Comparison of ENCODE assay signal across 11 cellular contexts in genomic region chr1:111214086-111214801, GRCh38. TPM values are rescaled to one million over a fixed set of nuclear protein-coding genes. Genes with fewer than 3 reads are reported as not detected.
DNase-seq lines count a peak whose midpoint lies in the region; ATAC-seq, FAIRE-seq and TF ChIP-seq lines count a peak whose summit lies in the region.
"Had no signal": no experiment of that assay in that cellular context is flagged by ENCODE, and none has a peak within 500 bp of the region (broad histone marks: within the 10 kb centered on the region; RNA-seq: fewer than 3 reads in every experiment).

No MANE protein-coding gene starts in this region.

- peaks cover 13% of the 10 kb centered on the region for H3K79me2 ChIP-seq in GM12878 (ENCODE audit: control insufficient read depth, insufficient read depth, low read length)

- H3K9ac ChIP-seq in GM12878 (ENCODE audit: control insufficient read depth, insufficient read depth, low read length), result peak overlapping the region; percentile 88

- H3K4me3 ChIP-seq in GM12878, result no peak overlapping the region
- H3K4me3 ChIP-seq: vagina had no signal

- H3K27ac Mint-ChIP-seq in activated naive CD4-positive, alpha-beta T cell treated with anti-CD3 and anti-CD28 coated beads for 36 hours, result peak overlapping the region; percentile 99
- peak overlapping the region; percentile 86 for H3K27ac Mint-ChIP-seq in stimulated activated memory B cell treated with anti-CD40 and anti-IgM and Interleukin-4, amounts not matched to agents 10 μg/mL and 1 μg/mL and 100 μg/mL, for 72 hours

- H3K27me3 ChIP-seq in GM12878 (replicated peaks in 1 of 2; ENCODE audit: control insufficient read depth in 2 of 2, insufficient read depth in 2 of 2, low read length in 1 of 2), result no peaks in the 10 kb centered on the region
- H3K27me3 ChIP-seq: vagina had no signal

- peak overlapping the region; percentile 68 for H3K4me2 ChIP-seq in GM12878 (ENCODE audit: control insufficient read depth, insufficient read depth)

- no peaks in the 10 kb centered on the region for H3K36me3 Mint-ChIP-seq in activated naive CD4-positive, alpha-beta T cell treated with anti-CD3 and anti-CD28 coated beads for 36 hours (ENCODE audit: low read depth)
- H3K36me3 Mint-ChIP-seq in stimulated activated memory B cell treated with anti-CD40 and anti-IgM and Interleukin-4, amounts not matched to agents 10 μg/mL and 1 μg/mL and 100 μg/mL, for 72 hours, result no peaks in the 10 kb centered on the region

- ATAC-seq in GM12878 (peak; percentile 23), HG02970 (IDR thresholded peaks at IDR 0.05; ENCODE audit: low FRiP score, unreplicated experiment) (no peak)
- peak; percentile 22 for ATAC-seq in stimulated activated memory B cell treated with anti-CD40 and anti-IgM and Interleukin-4, amounts not matched to agents 10 μg/mL and 1 μg/mL and 100 μg/mL, for 72 hours

- H4K20me1 ChIP-seq in GM12878 (ENCODE audit: control insufficient read depth, insufficient read depth), result no peaks in the 10 kb centered on the region

- 4% methylated on average over 6 of the region's 6 CpGs for WGBS in GM12878 (ENCODE audit: insufficient coverage, insufficient replicate concordance, low lambda C conversion rate, missing lambda C conversion rate)

- no peaks in the 10 kb centered on the region for H3K36me3 ChIP-seq in GM12878 (ENCODE audit: control insufficient read depth in 2 of 2, insufficient read depth in 2 of 2, low read length in 1 of 2)
- H3K36me3 ChIP-seq: vagina had no signal

- H2AFZ ChIP-seq in GM12878 (ENCODE audit: control insufficient read depth, low read depth, low read length), result no peak overlapping the region

- SMC1A ChIA-PET in GM12878 (lab: Charles Lee; ENCODE audit: uncharacterized antibody, unreplicated experiment), result interaction anchor here (0.7 to 12.4 kb wide), 15 partner anchors 6 to 384 kb away, joined by 3 to 284 read pairs (median 8); partner anchors contain the start of genes CEPT1, DENND2D and DRAM2

- no peaks in the 10 kb centered on the region for H3K9me3 Mint-ChIP-seq in activated naive CD4-positive, alpha-beta T cell treated with anti-CD3 and anti-CD28 coated beads for 36 hours
- H3K9me3 Mint-ChIP-seq in stimulated activated memory B cell treated with anti-CD40 and anti-IgM and Interleukin-4, amounts not matched to agents 10 μg/mL and 1 μg/mL and 100 μg/mL, for 72 hours, result no peaks in the 10 kb centered on the region

- H3K27ac ChIP-seq in GM12878 (ENCODE audit: control insufficient read depth, insufficient read depth), result peak overlapping the region; percentile 100
- H3K27ac ChIP-seq: vagina had no signal

- H3K4me1 ChIP-seq in GM12878 (ENCODE audit: control insufficient read depth, insufficient read depth, low read length), result peaks cover 62% of the 10 kb centered on the region
- H3K4me1 ChIP-seq: vagina had no signal

- peaks cover 82% of the 10 kb centered on the region for H3K4me1 Mint-ChIP-seq in activated naive CD4-positive, alpha-beta T cell treated with anti-CD3 and anti-CD28 coated beads for 36 hours (ENCODE audit: low read depth)
- H3K4me1 Mint-ChIP-seq in stimulated activated memory B cell treated with anti-CD40 and anti-IgM and Interleukin-4, amounts not matched to agents 10 μg/mL and 1 μg/mL and 100 μg/mL, for 72 hours, result peaks cover 76% of the 10 kb centered on the region

- POLR2A ChIA-PET in GM12878 (lab: Charles Lee), result interaction anchor here (0.7 to 8.8 kb wide), 9 partner anchors 9 to 388 kb away, joined by 4 to 371 read pairs (median 6); partner anchors contain the start of genes CEPT1, DENND2D and DRAM2

- TF ChIP-seq EP300 in GM12878 (IDR thresholded peaks at IDR 0.05; ENCODE audit: borderline replicate concordance in 1 of 2, control insufficient read depth in 1 of 2, low read depth in 2 of 2, low read length in 2 of 2), result no peak

- BruUV-seq in GM12878 (replicated peaks; lab: Mats Ljungman, UMichigan), result no TSS peak

- no peak for TF ChIP-seq CTCF in GM12878 (IDR thresholded peaks at IDR 0.05 in 2 of 3, conservative IDR thresholded peaks at IDR 0.05 in 1 of 3; ENCODE audit: control insufficient read depth in 2 of 3, extremely low read depth in 1 of 3, insufficient read depth in 1 of 3, low read depth in 3 of 3, low read length in 3 of 3)

- H3K9me3 ChIP-seq in GM12878 (replicated peaks; ENCODE audit: control insufficient read depth, insufficient read depth, low read length), result no peaks in the 10 kb centered on the region
- H3K9me3 ChIP-seq: vagina had no signal

- peak overlapping the region; percentile 75 for H3K4me3 Mint-ChIP-seq in activated naive CD4-positive, alpha-beta T cell treated with anti-CD3 and anti-CD28 coated beads for 36 hours
- H3K4me3 Mint-ChIP-seq in stimulated activated memory B cell treated with anti-CD40 and anti-IgM and Interleukin-4, amounts not matched to agents 10 μg/mL and 1 μg/mL and 100 μg/mL, for 72 hours, result peak overlapping the region; percentile 46

- RAD21 ChIA-PET in GM12878 (lab: Charles Lee; ENCODE audit: unreplicated experiment), result interaction anchor here (0.7 to 9.9 kb wide), 13 partner anchors 8 to 379 kb away, joined by 3 to 542 read pairs (median 5); partner anchors contain the start of genes CD53, CEPT1, DENND2D and DRAM2

- TF ChIP-seq POLR2A in GM12878 (IDR thresholded peaks at IDR 0.05; ENCODE audit: low read depth, low read length), result no peak

- in situ Hi-C loops in GM12878 (cut with MboI), result no loop called here

- 0 out of 2 replicates have a peak, but pooled peaks have one; percentile 1 for TF ChIP-seq RAD21 in GM12878 (IDR thresholded peaks at IDR 0.05; ENCODE audit: insufficient read depth, low read depth, low read length)

- intact Hi-C loops in activated naive CD4-positive, alpha-beta T cell treated with anti-CD3 and anti-CD28 coated beads for 36 hours (cut with micrococcal nuclease), result loop anchor here (1.0 kb wide), 1 partner anchor 10 kb away; no protein-coding TSS in a partner anchor
- intact Hi-C loops in GM12878 (cut with micrococcal nuclease; ENCODE audit: unreplicated experiment), result no loop called here

- no peak for FAIRE-seq in GM12878 (lab: Jason Lieb, UNC)

- H3K27me3 Mint-ChIP-seq in activated naive CD4-positive, alpha-beta T cell treated with anti-CD3 and anti-CD28 coated beads for 36 hours (ENCODE audit: low read depth), result no peaks in the 10 kb centered on the region
- no peaks in the 10 kb centered on the region for H3K27me3 Mint-ChIP-seq in stimulated activated memory B cell treated with anti-CD40 and anti-IgM and Interleukin-4, amounts not matched to agents 10 μg/mL and 1 μg/mL and 100 μg/mL, for 72 hours

- peak; percentile 58 for DNase-seq in activated naive CD4-positive, alpha-beta T cell treated with anti-CD3 and anti-CD28 coated beads for 36 hours
- DNase-seq in activated naive CD4-positive, alpha-beta T cell treated with anti-CD3 and anti-CD28 coated beads, Interleukin-2, amount 50 U/mL, for 16 hours, result no peak
- DNase-seq in NCI-H69 (lab: John Stamatoyannopoulos, UW), result peak; percentile 6
- peak; percentile 81 for DNase-seq in GM12878 (ENCODE audit: low read depth, low spot score)
- DNase-seq in NCI-H226, result no peak
- DNase-seq in DMS153 treated with DMSO at 0.1 percent for 48 hours (lab: John Stamatoyannopoulos, UW; ENCODE audit: unreplicated experiment), result no peak
- DNase-seq: aorta, foreskin fibroblast had no signal

- CTCF ChIA-PET in activated naive CD4-positive, alpha-beta T cell treated with anti-CD3 and anti-CD28 coated beads for 36 hours (lab: Charles Lee), result interaction anchor here (0.6 to 10.6 kb wide), 6 partner anchors 9 to 74 kb away, joined by 3 to 234 read pairs (median 4); partner anchors contain the start of genes CEPT1, DENND2D and DRAM2
- CTCF ChIA-PET in GM12878 (lab: Yijun Ruan, JAX), result interaction anchor here (0.7 to 8.9 kb wide), 9 partner anchors 8 to 1006 kb away, joined by 3 to 239 read pairs (median 3); partner anchors contain the start of gene DENND2D

TF ChIP-seq in GM12878, 131 proteins besides CTCF, POLR2A, EP300 and RAD21 (continues in another document):
- TF ChIP-seq ESRRA (IDR thresholded peaks at IDR 0.05; ENCODE audit: low read length), result no peak

RNA-seq across cellular contexts. Expression of gene CHI3L2, which starts 13.3 kb away (rescaled TPM):
- 1 to 10 TPM; 5.3 to 5.5 TPM for total RNA-seq in activated naive CD4-positive, alpha-beta T cell treated with anti-CD3 and anti-CD28 coated beads for 36 hours
- 87.3 and 102 TPM in 2 replicates for total RNA-seq in GM12878 (2013; cell fraction: nucleolus; rRNA removed)
- total RNA-seq in GM12878 (2014; rRNA removed) (92.1 and 115 TPM in 2 replicates), GM12878 (2014; rRNA removed; fragmentation: Illumina TruSeq; extraction: Trizol) (88.8 and 105 TPM in 2 replicates), GM12878 (2021) (72.1 and 95.0 TPM in 2 replicates)
- 120 TPM for polyA plus RNA-seq in GM12878 (2011; ENCODE audit: low read depth)
- polyA plus RNA-seq in GM12878 (2011; rRNA removed) (508 and 715 TPM in 2 replicates), GM12878 (2014; fragmentation: Illumina TruSeq; extraction: Trizol) (124 and 170 TPM in 2 replicates), GM12878 (2014; fragmentation: Nextera tagmentation; extraction: Ambion mirVana) (100 to 1,000 TPM; 151 to 216 TPM), GM12878 (2014; rRNA removed) (73.5 and 105 TPM in 2 replicates), GM12878 (2016; fragmentation: Nextera tagmentation; extraction: Ambion mirVana) (10 to 100 TPM; 37.1 to 39.3 TPM)
- 197 and 261 TPM in 2 replicates for polyA plus RNA-seq in GM12878 (2011; cell fraction: cytosol; rRNA removed)
- 117 and 171 TPM in 2 replicates for polyA plus RNA-seq in GM12878 (2011; cell fraction: nucleus; rRNA removed)
- 69.1 and 111 TPM in 2 replicates for polyA plus RNA-seq in GM12878 (2012)
- polyA minus RNA-seq in GM12878 (2011; rRNA and poly(A)+ RNA removed), result 176 and 187 TPM in 2 replicates
- polyA minus RNA-seq in GM12878 (2011; cell fraction: cytosol; rRNA and poly(A)+ RNA removed), result 36.6 and 47.4 TPM in 2 replicates
- polyA minus RNA-seq in GM12878 (2011; cell fraction: nucleus; rRNA and poly(A)+ RNA removed), result 123 and 150 TPM in 2 replicates

RNA-seq across cellular contexts. Expression of gene DENND2D, which starts 13.8 kb away (rescaled TPM):
- 100 to 1,000 TPM; 210 to 213 TPM for total RNA-seq in activated naive CD4-positive, alpha-beta T cell treated with anti-CD3 and anti-CD28 coated beads for 36 hours
- total RNA-seq in GM12878 (2013; cell fraction: nucleolus; rRNA removed), result 483 and 497 TPM in 2 replicates
- total RNA-seq in GM12878 (2014; rRNA removed) (164 and 170 TPM in 2 replicates), GM12878 (2014; rRNA removed; fragmentation: Illumina TruSeq; extraction: Trizol) (187 and 196 TPM in 2 replicates), GM12878 (2021) (164 and 166 TPM in 2 replicates)
- 73.7 TPM for polyA plus RNA-seq in GM12878 (2011; ENCODE audit: low read depth)
- polyA plus RNA-seq in GM12878 (2011; rRNA removed) (299 and 375 TPM in 2 replicates), GM12878 (2014; fragmentation: Illumina TruSeq; extraction: Trizol) (193 and 221 TPM in 2 replicates), GM12878 (2014; fragmentation: Nextera tagmentation; extraction: Ambion mirVana) (100 to 1,000 TPM; 149 to 200 TPM), GM12878 (2014; rRNA removed) (149 and 157 TPM in 2 replicates), GM12878 (2016; fragmentation: Nextera tagmentation; extraction: Ambion mirVana) (100 to 1,000 TPM; 162 to 179 TPM)
- 278 and 313 TPM in 2 replicates for polyA plus RNA-seq in GM12878 (2011; cell fraction: cytosol; rRNA removed)
- 458 and 613 TPM in 2 replicates for polyA plus RNA-seq in GM12878 (2011; cell fraction: nucleus; rRNA removed)
- 75.3 and 147 TPM in 2 replicates for polyA plus RNA-seq in GM12878 (2012)
- polyA minus RNA-seq in GM12878 (2011; rRNA and poly(A)+ RNA removed), result 404 and 526 TPM in 2 replicates
- polyA minus RNA-seq in GM12878 (2011; cell fraction: cytosol; rRNA and poly(A)+ RNA removed), result 128 and 168 TPM in 2 replicates
- 708 and 882 TPM in 2 replicates for polyA minus RNA-seq in GM12878 (2011; cell fraction: nucleus; rRNA and poly(A)+ RNA removed)

Comparison
In these comparisons a context has a peak if more than half of its experiments do, and no peak if none do; other contexts are left out.
1. DNase-seq: peak in activated naive CD4-positive, alpha-beta T cell treated with anti-CD3 and anti-CD28 coated beads for 36 hours (single experiment), NCI-H69 (single experiment) and GM12878 (single experiment); none in activated naive CD4-positive, alpha-beta T cell treated with anti-CD3 and anti-CD28 coated beads, Interleukin-2, amount 50 U/mL, for 16 hours (single experiment), NCI-H226 (single experiment) and DMS153 treated with DMSO at 0.1 percent for 48 hours (single experiment).
2. RNA of gene CHI3L2, which starts 13.3 kb away (total RNA-seq): 72.1 to 115 TPM in GM12878; 5.3 to 5.5 TPM in activated naive CD4-positive, alpha-beta T cell treated with anti-CD3 and anti-CD28 coated beads for 36 hours; every median in the first group is over 10 times any median in the second.